8 cellular contexts compared by ENCODE assay signal in the genomic region with DNA sequence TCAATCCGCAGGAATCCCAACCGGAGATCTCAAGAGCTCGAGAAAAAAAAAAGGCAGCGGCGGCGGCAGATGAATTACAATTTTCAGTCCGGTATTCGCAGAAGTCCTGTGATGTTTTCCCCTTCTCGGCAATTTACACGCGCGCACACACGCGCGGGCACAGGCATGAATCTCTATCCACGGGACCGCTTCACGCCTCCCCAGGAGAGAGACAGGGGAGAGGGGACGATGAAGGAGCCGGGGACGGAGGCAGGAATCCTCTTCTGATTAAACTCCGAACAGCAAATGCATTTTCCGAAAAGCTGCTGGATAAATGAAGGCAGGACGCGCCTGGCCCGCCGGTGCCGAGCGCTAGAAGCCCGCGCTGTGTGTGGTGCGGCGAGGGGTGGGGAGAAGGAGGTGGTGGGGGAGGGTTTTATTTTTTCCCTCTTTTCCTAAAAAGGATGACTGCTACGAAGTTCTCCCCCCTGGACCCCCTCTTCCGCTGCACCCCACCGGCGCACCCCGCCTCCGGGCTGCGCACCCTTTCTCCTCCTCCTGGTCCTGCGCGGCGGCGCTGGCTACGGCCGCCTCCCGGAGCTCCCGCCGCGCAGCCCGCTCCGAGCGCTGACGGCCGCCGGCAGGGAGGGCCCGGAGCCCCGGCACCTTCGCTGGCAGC. TPM values are rescaled to one million over a fixed set of nuclear protein-coding genes. Genes with fewer than 3 reads are reported as not detected.
DNase-seq lines count a peak whose midpoint lies in the region; ATAC-seq and TF ChIP-seq lines count a peak whose summit lies in the region.

A gene (minus strand): TSS at position 387 of the 658 bp plus-strand sequence.

- peaks cover 43% of the 10 kb centered on the region for H3K4me1 Mint-ChIP-seq in dendritic cell treated with granulocyte-macrophage colony-stimulating factor and Interleukin-4, amounts not matched to agents 40 ng/mL and 50 ng/mL, for 4 days (ENCODE audit: low read depth)
- H3K4me1 Mint-ChIP-seq in stimulated activated naive B cell treated with anti-CD40 and anti-IgM and Interleukin-4, amounts not matched to agents 10 μg/mL and 1 μg/mL and 100 μg/mL, for 72 hours = peaks cover 28 to 40% of the 10 kb centered on the region in 2 donors

- H3K4me1 ChIP-seq in HUES6 (ENCODE audit: control insufficient read depth, insufficient read depth, low read length) = peaks cover 14% of the 10 kb centered on the region
- H3K4me1 ChIP-seq in right lobe of liver = peaks cover 0 to 22% (median 0%) of the 10 kb centered on the region in 4 donors

- H3K9ac ChIP-seq in HUES6 (ENCODE audit: low read length) = peak within 1 kb of the TSS; percentile 47

- 2% methylated on average over 33 of the region's 59 CpGs for WGBS in right lobe of liver (ENCODE audit: insufficient coverage, low coverage, low lambda C conversion rate, missing lambda C conversion rate)

- no peaks in the 10 kb centered on the region for H3K9me3 Mint-ChIP-seq in dendritic cell treated with granulocyte-macrophage colony-stimulating factor and Interleukin-4, amounts not matched to agents 40 ng/mL and 50 ng/mL, for 4 days
- no peaks in the 10 kb centered on the region for H3K9me3 Mint-ChIP-seq in stimulated activated naive B cell treated with anti-CD40 and anti-IgM and Interleukin-4, amounts not matched to agents 10 μg/mL and 1 μg/mL and 100 μg/mL, for 72 hours

- peaks cover 22% of the 10 kb centered on the region for H3K27me3 Mint-ChIP-seq in dendritic cell treated with granulocyte-macrophage colony-stimulating factor and Interleukin-4, amounts not matched to agents 40 ng/mL and 50 ng/mL, for 4 days
- H3K27me3 Mint-ChIP-seq in stimulated activated naive B cell treated with anti-CD40 and anti-IgM and Interleukin-4, amounts not matched to agents 10 μg/mL and 1 μg/mL and 100 μg/mL, for 72 hours = no peaks in the 10 kb centered on the region

- no peaks in the 10 kb centered on the region for H3K36me3 Mint-ChIP-seq in dendritic cell treated with granulocyte-macrophage colony-stimulating factor and Interleukin-4, amounts not matched to agents 40 ng/mL and 50 ng/mL, for 4 days (ENCODE audit: low read depth)
- peaks cover 35 to 41% of the 10 kb centered on the region in 2 donors for H3K36me3 Mint-ChIP-seq in stimulated activated naive B cell treated with anti-CD40 and anti-IgM and Interleukin-4, amounts not matched to agents 10 μg/mL and 1 μg/mL and 100 μg/mL, for 72 hours

- H3K36me3 ChIP-seq in HUES6 (ENCODE audit: control insufficient read depth, insufficient read depth, low read length) (no peaks in the 10 kb centered on the region), right lobe of liver (no peaks in the 10 kb centered on the region)

- H3K4me3 Mint-ChIP-seq in dendritic cell treated with granulocyte-macrophage colony-stimulating factor and Interleukin-4, amounts not matched to agents 40 ng/mL and 50 ng/mL, for 4 days = peak within 1 kb of the TSS; percentile 81
- peak within 1 kb of the TSS; percentile 94 to 97 for H3K4me3 Mint-ChIP-seq in stimulated activated naive B cell treated with anti-CD40 and anti-IgM and Interleukin-4, amounts not matched to agents 10 μg/mL and 1 μg/mL and 100 μg/mL, for 72 hours

- intact Hi-C loops in dendritic cell treated with granulocyte-macrophage colony-stimulating factor and Interleukin-4, amounts not matched to agents 40 ng/mL and 50 ng/mL, for 4 days (cut with micrococcal nuclease) = loop anchor here (5.0 to 10.0 kb wide), 2 partner anchors 55 to 82 kb away; no protein-coding TSS in a partner anchor
- intact Hi-C loops in right lobe of liver (cut with DNase I) = loop anchor here (10.0 kb wide), 1 partner anchor 295 kb away; no protein-coding TSS in a partner anchor

- ATAC-seq in GM19467 (IDR thresholded peaks at IDR 0.05; ENCODE audit: unreplicated experiment) = peak; percentile 11
- ATAC-seq in right lobe of liver = peak; percentile 21 to 47 (median 28)
- peak; percentile 19 to 32 for ATAC-seq in stimulated activated naive B cell treated with anti-CD40 and anti-IgM and Interleukin-4, amounts not matched to agents 10 μg/mL and 1 μg/mL and 100 μg/mL, for 72 hours (replicated peaks)

- H3K27ac Mint-ChIP-seq in dendritic cell treated with granulocyte-macrophage colony-stimulating factor and Interleukin-4, amounts not matched to agents 40 ng/mL and 50 ng/mL, for 4 days = peak within 1 kb of the TSS; percentile 80
- peak within 1 kb of the TSS; percentile 98 for H3K27ac Mint-ChIP-seq in stimulated activated naive B cell treated with anti-CD40 and anti-IgM and Interleukin-4, amounts not matched to agents 10 μg/mL and 1 μg/mL and 100 μg/mL, for 72 hours

- no peak for TF ChIP-seq POLR2A in right lobe of liver (IDR thresholded peaks at IDR 0.05)

- H3K9me3 ChIP-seq in HUES6 (ENCODE audit: control insufficient read depth, insufficient read depth, low read depth, low read length) (no peaks in the 10 kb centered on the region), right lobe of liver (no peaks in the 10 kb centered on the region)

- DNase-seq in COR-L47 (lab: John Stamatoyannopoulos, UW) (peak; percentile 66), T follicular helper cell (ENCODE audit: low read depth) (peak; percentile 14), right lobe of liver (peak in 1 of 3 donors; percentile 57), GM03348 (ENCODE audit: low spot score) (no peak)
- DNase-seq in stimulated activated naive B cell treated with anti-CD40 and anti-IgM and Interleukin-4, amounts not matched to agents 10 μg/mL and 1 μg/mL and 100 μg/mL, for 72 hours = no peak

- H3K4me3 ChIP-seq in HUES6 (ENCODE audit: low read depth, low read length) = peak within 1 kb of the TSS; percentile 72
- peak within 1 kb of the TSS; percentile 54 to 65 (median 61) for H3K4me3 ChIP-seq in right lobe of liver

- H3K27ac ChIP-seq in HUES6 (ENCODE audit: low read depth, low read length) = no peak within 1 kb of the TSS
- peak within 1 kb of the TSS; percentile 17 to 65 (median 49) for H3K27ac ChIP-seq in right lobe of liver

- H3K27me3 ChIP-seq in HUES6 (ENCODE audit: control insufficient read depth, insufficient read depth, low read length) (peaks cover 61% of the 10 kb centered on the region), right lobe of liver (peaks cover 0 to 6% of the 10 kb centered on the region in 2 donors)

- no peak for TF ChIP-seq CTCF in right lobe of liver (IDR thresholded peaks at IDR 0.05)

RNA-seq across cellular contexts. Expression of the gene that starts here (rescaled TPM):
- total RNA-seq in right lobe of liver = 1 to 10 TPM in 5 of 6 experiments, under 1 TPM in 1; 0.73 to 4.7 (median 2.7) TPM

Comparison
In these comparisons a context has a peak if more than half of its experiments do, and no peak if none do; other contexts are left out.
1. DNase-seq: peak in COR-L47 (single experiment) and T follicular helper cell (single experiment); none in stimulated activated naive B cell treated with anti-CD40 and anti-IgM and Interleukin-4, amounts not matched to agents 10 μg/mL and 1 μg/mL and 100 μg/mL, for 72 hours (single experiment) and GM03348 (single experiment).
2. Peak in every context shown above with its lines, with median percentiles within 50 percentile points of each other: ATAC-seq.